Comparison of ENCODE assay signal across 1 cellular context in the genomic region with DNA sequence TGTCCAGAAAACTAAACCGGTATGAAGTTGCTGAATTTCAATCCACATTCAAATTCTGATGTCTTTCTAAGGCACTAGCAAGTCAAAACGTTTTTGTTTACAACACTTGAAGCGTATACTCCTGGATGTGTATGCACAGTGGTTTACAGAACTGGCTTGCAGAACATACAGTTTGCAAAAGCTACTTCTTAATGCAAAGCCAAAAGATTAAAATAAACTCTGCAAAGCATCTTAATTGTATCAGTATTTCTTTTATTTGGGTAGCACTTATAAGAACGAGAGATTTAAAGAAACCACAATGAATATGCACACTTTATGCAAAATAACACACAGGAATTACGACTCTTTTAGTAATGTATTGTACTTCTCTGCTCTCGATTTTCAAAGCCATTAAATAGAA.
TF ChIP-seq lines count a peak whose summit lies in the region.

No MANE protein-coding gene starts in this region.

TF ChIP-seq in A549, 52 proteins besides CTCF, POLR2A, EP300 and RAD21 (continued from another document):
- no peak for TF ChIP-seq BHLHE40 (IDR thresholded peaks at IDR 0.05; ENCODE audit: low read depth, low read length)
- no peak for TF ChIP-seq HES2 (IDR thresholded peaks at IDR 0.05)
- no peak for TF ChIP-seq MAZ (IDR thresholded peaks at IDR 0.05; ENCODE audit: borderline replicate concordance, low read depth, low read length)
- TF ChIP-seq RCOR1 (IDR thresholded peaks at IDR 0.05; ENCODE audit: low read depth, low read length): no peak
- no peak for TF ChIP-seq ZC3H11A (IDR thresholded peaks at IDR 0.05)
- TF ChIP-seq HOXB5 (CRISPR knock-in tag; IDR thresholded peaks at IDR 0.05): no peak
- TF ChIP-seq NFE2L2 (conservative IDR thresholded peaks at IDR 0.05; ENCODE audit: low read length): no peak
- TF ChIP-seq HOXB13 (CRISPR knock-in tag; IDR thresholded peaks at IDR 0.05; ENCODE audit: low read depth): no peak
- no peak for TF ChIP-seq USF2 (IDR thresholded peaks at IDR 0.05)
